Comparison of ENCODE assay signal across 11 cellular contexts in the genomic region with DNA sequence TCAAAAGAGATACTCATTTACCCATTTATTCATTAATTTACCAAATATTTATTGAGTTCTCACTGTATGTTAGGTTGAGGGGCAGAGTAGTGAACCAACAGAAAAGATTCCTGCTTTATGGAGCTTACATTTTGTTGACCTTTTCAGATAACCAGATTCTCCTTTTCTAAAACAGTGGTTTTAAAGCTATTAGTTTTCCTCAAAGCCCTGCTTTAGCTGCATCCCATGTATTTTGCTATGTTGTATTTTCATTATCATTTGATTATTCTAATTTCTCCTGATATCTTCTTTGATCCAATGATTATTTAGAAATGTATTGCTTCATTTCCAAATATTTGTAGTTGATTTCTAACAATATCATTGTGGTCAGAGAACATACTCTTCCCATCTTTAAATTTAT.
"Had no signal": no experiment of that assay in that cellular context is flagged by ENCODE, and none has a peak within 500 bp of the region (broad histone marks: within the 10 kb centered on the region; RNA-seq: fewer than 3 reads in every experiment).

No MANE protein-coding gene starts in this region.

- H3K36me3 ChIP-seq: HAP-1 had no signal

- H3K9ac ChIP-seq: GM23248 had no signal

- H3K27ac Mint-ChIP-seq: GM23338, H9, HFFc6 had no signal

- H2AFZ ChIP-seq: GM23248, GM23338 had no signal

- H3K4me3 Mint-ChIP-seq: GM23338, H9, HFFc6 had no signal

- H3K9me3 ChIP-seq: HAP-1 had no signal

- H3K4me3 ChIP-seq: GM23248, GM23338, HAP-1 had no signal

- DNase-seq: GM23248, GOT3, H7, H9, HCEC 1CT, HFFc6 had no signal

- FAIRE-seq: H1, H54 had no signal

- H3K27ac ChIP-seq: GM23248 had no signal

- ATAC-seq: GM23338, HCT116 had no signal

- H3K4me2 ChIP-seq: GM23338 had no signal
